8 cellular contexts compared by ENCODE assay signal in genomic region chr12:109736552-109737108, GRCh38. TPM values are rescaled to one million over a fixed set of nuclear protein-coding genes. Genes with fewer than 3 reads are reported as not detected.
A peak's percentile ranks its signal among the peaks of the same experiment; 100 is the strongest.
DNase-seq lines count a peak whose midpoint lies in the region; ATAC-seq and TF ChIP-seq lines count a peak whose summit lies in the region.

No MANE protein-coding gene starts in this region.

- no peaks in the 10 kb centered on the region for H3K9me3 ChIP-seq in SK-N-SH

- H2AFZ ChIP-seq in SK-N-SH (ENCODE audit: low read depth), result no peak overlapping the region

- no peaks in the 10 kb centered on the region for H3K79me2 ChIP-seq in SK-N-SH (ENCODE audit: insufficient read depth)

- no peak overlapping the region for H3K4me3 ChIP-seq in SK-N-SH (ENCODE audit: low read depth in 2 of 2, low read length in 1 of 2)

- H4K20me1 ChIP-seq in SK-N-SH (ENCODE audit: insufficient read depth), result 0 out of 2 replicates have a peak, but pooled peaks cover 5% of the 10 kb centered on the region

- no peaks in the 10 kb centered on the region for H3K9me2 ChIP-seq in SK-N-SH

- no peak overlapping the region for H3K9ac ChIP-seq in SK-N-SH

- peak overlapping the region in 1 of 2 experiments; percentile 66; a peak in 2 of 4 replicates for H3K27ac ChIP-seq in SK-N-SH (ENCODE audit: low read depth in 2 of 2, low read length in 1 of 2)

- peaks cover 0 to 86% of the 10 kb centered on the region in 2 experiments; a peak in 1 of 4 replicates for H3K4me1 ChIP-seq in SK-N-SH (ENCODE audit: control insufficient read depth in 1 of 2, insufficient read depth in 2 of 2, low read depth in 1 of 2, low read length in 1 of 2)

- H3K27me3 ChIP-seq in SK-N-SH (ENCODE audit: insufficient read depth), result no peaks in the 10 kb centered on the region

- 65% methylated on average over 2 of the region's 12 CpGs for WGBS in SK-N-SH (ENCODE audit: low lambda C conversion rate)

- H3K4me2 ChIP-seq in SK-N-SH, result no peak overlapping the region

- no peak for TF ChIP-seq RAD21 in SK-N-SH (IDR thresholded peaks at IDR 0.05; ENCODE audit: low read length)

- TF ChIP-seq CTCF in SK-N-SH (IDR thresholded peaks at IDR 0.05), result no peak

- CTCF ChIA-PET in SK-N-SH (lab: Yijun Ruan, JAX), result interaction anchor here (0.6 to 1.4 kb wide), 5 partner anchors 13 to 164 kb away, joined by 3 to 6 read pairs (median 3); no protein-coding TSS in a partner anchor

- ATAC-seq in HG02938 (IDR thresholded peaks at IDR 0.05; ENCODE audit: unreplicated experiment), result no peak

- no peaks in the 10 kb centered on the region for H3F3A ChIP-seq in SK-N-SH (replicated peaks; ENCODE audit: insufficient read depth)

- peak; percentile 41 for DNase-seq in HCEC 1CT
- DNase-seq in SK-N-SH, result peak; percentile 43
- DNase-seq in head of caudate nucleus, result peak in 32 of 42 donors; percentile 21 to 83 (median 51)
- peak; percentile 76 for DNase-seq in posterior vena cava (ENCODE audit: low spot score)
- no peak for DNase-seq in NCI-H774 (lab: John Stamatoyannopoulos, UW)
- DNase-seq in medulla oblongata (ENCODE audit: extremely low spot score), result no peak
- no peak for DNase-seq in NCI-H748 treated with DMSO at 0.1 percent for 48 hours (lab: John Stamatoyannopoulos, UW)

- intact Hi-C loops in head of caudate nucleus (cut with DNase I), result no loop called here
- intact Hi-C loops in posterior vena cava (cut with DNase I), result no loop called here

- H3K36me3 ChIP-seq in SK-N-SH (replicated peaks in 1 of 2; ENCODE audit: control insufficient read depth in 1 of 2, insufficient read depth in 2 of 2, low read length in 1 of 2), result no peaks in the 10 kb centered on the region

- POLR2A ChIA-PET in SK-N-SH (lab: Yijun Ruan, JAX), result interaction anchor here (0.7 kb wide), 1 partner anchor 130 kb away, joined by 3 read pairs; no protein-coding TSS in a partner anchor

- no peak for TF ChIP-seq EP300 in SK-N-SH (IDR thresholded peaks at IDR 0.05; ENCODE audit: borderline replicate concordance in 1 of 2, low read depth in 1 of 2, low read length in 1 of 2)

TF ChIP-seq in SK-N-SH, 30 proteins besides CTCF, POLR2A, EP300 and RAD21:
- TF ChIP-seq GABPA (IDR thresholded peaks at IDR 0.05; ENCODE audit: low read depth), result no peak
- TF ChIP-seq REST (IDR thresholded peaks at IDR 0.05; ENCODE audit: low read depth, low read length), result peak; percentile 95
TF ChIP-seq in SK-N-SH: peak in this region for 1.

RNA-seq across cellular contexts. Expression of gene FAM222A, which starts 23.0 kb away (rescaled TPM):
- 1.6 and 4.2 TPM in 2 replicates for polyA plus RNA-seq in SK-N-SH (2012; rRNA removed)
- 1.7 and 4.1 TPM in 2 replicates for polyA plus RNA-seq in SK-N-SH (2012; cell fraction: cytosol; rRNA removed)
- 1.6 and 3.1 TPM in 2 replicates for polyA plus RNA-seq in SK-N-SH (2012; cell fraction: nucleus; rRNA removed)
- under 1 TPM; 0.62 to 0.79 TPM for total RNA-seq in posterior vena cava

Comparison
In these comparisons a context has a peak if more than half of its experiments do, and no peak if none do; other contexts are left out.
1. DNase-seq: peak in HCEC 1CT (single experiment), SK-N-SH (single experiment), head of caudate nucleus (32 of 42) and posterior vena cava (single experiment); none in NCI-H774 (single experiment), medulla oblongata (single experiment) and NCI-H748 treated with DMSO at 0.1 percent for 48 hours (single experiment).